ENCODE assay signal across 8 cellular contexts in the genomic region with DNA sequence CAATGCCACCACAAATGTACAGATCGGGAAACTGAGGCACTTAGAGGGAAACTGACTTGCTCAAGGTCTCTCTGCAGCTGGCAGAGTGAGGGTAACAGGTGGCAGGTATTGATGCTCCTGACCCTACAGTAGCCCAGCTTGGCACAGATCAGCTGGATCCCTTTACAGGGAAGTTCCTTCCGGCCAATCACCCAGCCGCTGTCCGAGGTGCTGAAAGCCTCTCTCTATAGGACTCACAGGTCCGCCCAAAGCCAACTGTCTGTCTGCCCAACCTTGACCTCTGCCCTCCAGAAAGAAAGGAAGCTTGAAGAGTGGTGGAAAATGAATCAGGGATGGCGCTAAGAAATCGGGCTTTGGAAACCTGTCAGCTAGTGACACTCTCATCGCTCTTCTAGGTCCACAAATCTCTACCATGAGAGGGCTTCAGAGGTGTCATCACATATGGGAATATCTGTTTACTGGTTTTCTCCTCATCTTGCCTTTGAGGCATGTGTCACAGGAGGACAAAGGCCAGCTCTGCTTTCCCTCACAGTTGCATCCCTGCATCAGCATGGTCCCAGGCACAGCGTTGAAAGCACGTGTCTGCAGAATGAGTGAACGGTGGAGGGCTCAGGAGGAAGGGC.
A peak's percentile ranks its signal among the peaks of the same experiment; 100 is the strongest.
DNase-seq lines count a peak whose midpoint lies in the region; ATAC-seq, FAIRE-seq and TF ChIP-seq lines count a peak whose summit lies in the region.

No MANE protein-coding gene starts in this region.

- DNase-seq in AG08395 (ENCODE audit: low spot score): peak; percentile 35
- DNase-seq in HuH-7 (ENCODE audit: low spot score): peak; percentile 58
- peak; percentile 36 to 46 for DNase-seq in activated CD4-positive, alpha-beta T cell treated with anti-CD3 and anti-CD28 coated beads, Interleukin-2, amount 50 U/mL, for 48 hours
- peak; percentile 80 for DNase-seq in iPS-NIHi11 (ENCODE audit: low spot score)
- DNase-seq in GM12891 (ENCODE audit: insufficient read length, low spot score): no peak
- no peak for DNase-seq in NCI-H774 (lab: John Stamatoyannopoulos, UW)

- no peak for FAIRE-seq in GM12891 (lab: Jason Lieb, UNC)

- TF ChIP-seq POLR2A in GM12891 (IDR thresholded peaks at IDR 0.05; ENCODE audit: low read depth, low read length): no peak

- no peak for ATAC-seq in GM21423 (IDR thresholded peaks at IDR 0.05; ENCODE audit: unreplicated experiment)
- no peak for ATAC-seq in GM21576 (IDR thresholded peaks at IDR 0.05; ENCODE audit: unreplicated experiment)

TF ChIP-seq in GM12891, 5 proteins besides CTCF, POLR2A, EP300 and RAD21:
- TF ChIP-seq TAF1 (IDR thresholded peaks at IDR 0.05; ENCODE audit: low read depth, low read length): no peak
- TF ChIP-seq POU2F2 (IDR thresholded peaks at IDR 0.05; ENCODE audit: low read depth, low read length): no peak
- TF ChIP-seq POLR2AphosphoS5 (IDR thresholded peaks at IDR 0.05; ENCODE audit: low read depth, low read length): no peak
- TF ChIP-seq PAX5 (IDR thresholded peaks at IDR 0.05; ENCODE audit: insufficient read depth, low read length, severe bottlenecking): no peak
- TF ChIP-seq SPI1 (IDR thresholded peaks at IDR 0.05; ENCODE audit: low read depth, low read length): no peak

Comparison
In these comparisons a context has a peak if more than half of its experiments do, and no peak if none do; other contexts are left out.
1. DNase-seq: peak in AG08395 (single experiment), HuH-7 (single experiment), activated CD4-positive, alpha-beta T cell treated with anti-CD3 and anti-CD28 coated beads, Interleukin-2, amount 50 U/mL, for 48 hours (2 of 2) and iPS-NIHi11 (single experiment); none in GM12891 (single experiment) and NCI-H774 (single experiment).